In the genomic region with DNA sequence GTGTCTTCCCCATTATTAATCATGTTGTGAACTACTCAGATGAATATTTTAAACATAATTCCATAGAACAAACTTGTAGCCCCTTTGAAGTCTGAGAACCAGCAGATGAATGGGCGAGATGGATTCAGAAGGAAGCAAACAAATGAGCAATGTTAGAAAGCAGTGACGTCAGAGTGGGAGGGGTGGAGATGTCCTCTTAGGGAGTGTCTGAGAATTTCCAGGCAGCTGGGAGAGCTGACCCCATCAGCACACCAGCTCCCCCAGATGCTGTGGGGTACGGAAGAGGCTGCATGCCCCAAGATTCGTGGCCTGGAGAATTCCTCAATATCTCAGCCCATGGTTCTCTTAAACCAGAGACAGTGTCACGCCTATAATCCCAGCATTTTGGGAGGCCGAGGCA, we compare ENCODE assay signal across 20 cellular contexts.
DNase-seq lines count a peak whose midpoint lies in the region; ATAC-seq and TF ChIP-seq lines count a peak whose summit lies in the region.
"Had no signal": no experiment of that assay in that cellular context is flagged by ENCODE, and none has a peak within 500 bp of the region (broad histone marks: within the 10 kb centered on the region; RNA-seq: fewer than 3 reads in every experiment).

No MANE protein-coding gene starts in this region.

- no peak overlapping the region for H2AK5ac ChIP-seq in mesenchymal stem cell (ENCODE audit: low read length, severe bottlenecking)

- no peak overlapping the region for H4K91ac ChIP-seq in mesenchymal stem cell (ENCODE audit: low read length)

- H2BK5ac ChIP-seq in mesenchymal stem cell (ENCODE audit: low read depth, low read length, poor library complexity, severe bottlenecking) = no peak overlapping the region

- H3K27me3 ChIP-seq in mesenchymal stem cell (ENCODE audit: control insufficient read depth in 1 of 2, insufficient read depth in 1 of 2, low read length in 2 of 2) = no peaks in the 10 kb centered on the region
- H3K27me3 ChIP-seq: colonic mucosa, SJCRH30 had no signal

- TF ChIP-seq CTCF in epithelial cell of esophagus (IDR thresholded peaks at IDR 0.05; ENCODE audit: insufficient read depth, low read depth, low read length, missing control alignments) (no peak), GM20000 (IDR thresholded peaks at IDR 0.05; ENCODE audit: extremely low read depth, missing control alignments) (no peak)

- no peak overlapping the region for H2BK15ac ChIP-seq in mesenchymal stem cell (ENCODE audit: low read depth, poor library complexity, severe bottlenecking)

- H3K36me3 ChIP-seq in mesenchymal stem cell (ENCODE audit: control insufficient read depth in 1 of 2, insufficient read depth in 2 of 2, low read depth in 1 of 2, low read length in 2 of 2) = peaks cover 64 to 66% of the 10 kb centered on the region in 2 experiments
- H3K36me3 ChIP-seq: HAP-1 had no signal

- H3K18ac ChIP-seq in mesenchymal stem cell (ENCODE audit: low read depth in 1 of 2, low read length in 2 of 2) = no peak overlapping the region

- no peak overlapping the region for H3K4ac ChIP-seq in mesenchymal stem cell (ENCODE audit: low read depth in 1 of 2, low read length in 2 of 2)

- peaks cover 8% of the 10 kb centered on the region for H3K4me1 ChIP-seq in mesenchymal stem cell (ENCODE audit: control insufficient read depth, insufficient read depth, low read depth, low read length)
- H3K4me1 ChIP-seq: Caco-2, colonic mucosa, HAP-1, psoas muscle, SJCRH30 had no signal

- no peak overlapping the region for H2BK12ac ChIP-seq in mesenchymal stem cell (ENCODE audit: low read length in 2 of 2)

- ATAC-seq in GM21576 (IDR thresholded peaks at IDR 0.05; ENCODE audit: unreplicated experiment) = no peak
- no peak for ATAC-seq in HG02571 (IDR thresholded peaks at IDR 0.05; ENCODE audit: unreplicated experiment)
- ATAC-seq: psoas muscle had no signal

- no peak overlapping the region for H3K4me2 ChIP-seq in mesenchymal stem cell (ENCODE audit: low read length, poor library complexity, severe bottlenecking)

- H3K4me3 ChIP-seq in epithelial cell of esophagus (ENCODE audit: low read length) = no peak overlapping the region
- H3K4me3 ChIP-seq in mesenchymal stem cell (ENCODE audit: insufficient read depth in 1 of 2, low read depth in 1 of 2, low read length in 2 of 2) = no peak overlapping the region
- H3K4me3 ChIP-seq: colonic mucosa, HAP-1, psoas muscle, SJCRH30 had no signal

- no peak overlapping the region for H2BK120ac ChIP-seq in mesenchymal stem cell (ENCODE audit: low read depth, low read length)

- H3K14ac ChIP-seq in mesenchymal stem cell (ENCODE audit: low read length in 2 of 2) = no peak overlapping the region

- H3K27ac ChIP-seq in mesenchymal stem cell (ENCODE audit: low read length, poor library complexity, severe bottlenecking) = no peak overlapping the region
- H3K27ac ChIP-seq: colonic mucosa, psoas muscle, SJCRH30 had no signal

- H3K79me1 ChIP-seq in mesenchymal stem cell (replicated peaks; ENCODE audit: low read length, poor library complexity, severe bottlenecking) = peaks cover 41% of the 10 kb centered on the region

- H2AFZ ChIP-seq in mesenchymal stem cell (ENCODE audit: low read depth, low read length) = no peak overlapping the region

- peak; percentile 28 for DNase-seq in ELR (ENCODE audit: low read depth)
- peak; percentile 20 for DNase-seq in RKO (ENCODE audit: low spot score)
- peak; percentile 56 for DNase-seq in epithelial cell of esophagus (ENCODE audit: low read depth)
- peak; percentile 28 for DNase-seq in mesenchymal stem cell
- DNase-seq in GM20000 (ENCODE audit: low spot score) = no peak
- no peak for DNase-seq in NCI-H510A (lab: John Stamatoyannopoulos, UW)
- DNase-seq: activated CD4-positive, alpha-beta T cell treated with anti-CD3 and anti-CD28 coated beads for 4 hours; activated gamma-delta T cell treated with Interleukin-2 at 50 U/mL for 16 hours; AML-193; aorta; Caco-2; colonic mucosa; GF-D8; NCI-H2029; NCI-H446 treated with DMSO at 0.1 percent for 48 hours; psoas muscle had no signal

- no peak overlapping the region for H3K23ac ChIP-seq in mesenchymal stem cell (ENCODE audit: low read length in 2 of 2)

- H3K9ac ChIP-seq in mesenchymal stem cell (ENCODE audit: low read length) = no peak overlapping the region

- H4K8ac ChIP-seq in mesenchymal stem cell (ENCODE audit: low read length) = no peak overlapping the region

- WGBS in mesenchymal stem cell = 83% methylated on average over 6 of the region's 6 CpGs

- H3K9me3 ChIP-seq in mesenchymal stem cell (ENCODE audit: control insufficient read depth, low read length) = no peaks in the 10 kb centered on the region
- H3K9me3 ChIP-seq: Caco-2, colonic mucosa, HAP-1, psoas muscle, SJCRH30 had no signal

Comparison
In these comparisons a context has a peak if more than half of its experiments do, and no peak if none do; other contexts are left out.
1. DNase-seq: peak in ELR (single experiment), RKO (single experiment), epithelial cell of esophagus (single experiment) and mesenchymal stem cell (single experiment); none in GM20000 (single experiment) and NCI-H510A (single experiment).